In genomic region chr4:150007512-150007911, GRCh38 we compare ENCODE assay signal across 19 cellular contexts.
DNase-seq lines count a peak whose midpoint lies in the region; ATAC-seq and TF ChIP-seq lines count a peak whose summit lies in the region.
"Had no signal": no experiment of that assay in that cellular context is flagged by ENCODE, and none has a peak within 500 bp of the region (broad histone marks: within the 10 kb centered on the region; RNA-seq: fewer than 3 reads in every experiment).

No MANE protein-coding gene starts in this region.

- peak; percentile 58 for DNase-seq in Daoy (ENCODE audit: low read depth)
- DNase-seq in LHCN-M2 (ENCODE audit: low read depth) = peak; percentile 73
- peak; percentile 18 for DNase-seq in dedifferentiated amniotic fluid mesenchymal stem cell (ENCODE audit: extremely low spot score)
- no peak for DNase-seq in osteoblast (ENCODE audit: insufficient read length, low spot score, missing footprints)
- no peak for DNase-seq in HuH-7.5 (ENCODE audit: low spot score)
- DNase-seq in amniotic stem cell (lab: John Stamatoyannopoulos, UW) = no peak
- DNase-seq: activated CD4-positive, alpha-beta T cell treated with anti-CD3 and anti-CD28 coated beads, Interleukin-2, amount 50 U/mL, for 1 hour; activated T-cell treated with anti-CD3 and anti-CD28 coated beads, Interleukin-2, amount 50 U/mL, for 4 hours; adrenal gland; kidney; naive thymus-derived CD4-positive, alpha-beta T cell; NCI-H1694; NCI-H524; retina; stimulated activated CD4-positive, alpha-beta T cell treated with anti-CD3 and anti-CD28 coated beads, Interleukin-4, amount 100 ng/mL, for 4 hours; stimulated activated naive CD4-positive, alpha-beta T cell had no signal

- H2AFZ ChIP-seq in osteoblast (ENCODE audit: low read length) = no peak overlapping the region

- no peaks in the 10 kb centered on the region for H3K27me3 ChIP-seq in osteoblast (ENCODE audit: insufficient read depth, low read length)
- H3K27me3 ChIP-seq: adrenal gland had no signal

- no peak overlapping the region for H3K4me3 ChIP-seq in osteoblast (ENCODE audit: insufficient read depth, low read length)
- H3K4me3 ChIP-seq: adrenal gland had no signal

- H3K4me1 ChIP-seq in osteoblast (ENCODE audit: insufficient read depth, low read length) = peaks cover 62% of the 10 kb centered on the region

- no peak overlapping the region for H3K4me2 ChIP-seq in osteoblast (ENCODE audit: insufficient read depth, low read length)

- H3K79me2 ChIP-seq in osteoblast (ENCODE audit: insufficient read depth, low read length) = no peaks in the 10 kb centered on the region

- no peak for TF ChIP-seq CTCF in osteoblast (IDR thresholded peaks at IDR 0.05; ENCODE audit: extremely low read depth, low read depth, low read length)

- peak overlapping the region; percentile 32 for H3K27ac ChIP-seq in osteoblast (ENCODE audit: low read depth, low read length)
- H3K27ac ChIP-seq: adrenal gland, RWPE1 had no signal

- H3K36me3 ChIP-seq in osteoblast (ENCODE audit: insufficient read depth, low read length) = no peaks in the 10 kb centered on the region
- H3K36me3 ChIP-seq: adrenal gland had no signal

- H4K20me1 ChIP-seq in osteoblast (ENCODE audit: insufficient read depth, low read length) = no peaks in the 10 kb centered on the region

- ATAC-seq in HG03354 (IDR thresholded peaks at IDR 0.05; ENCODE audit: poor library complexity, severe bottlenecking, unreplicated experiment) = no peak
- no peak for ATAC-seq in HG03520 (IDR thresholded peaks at IDR 0.05; ENCODE audit: unreplicated experiment)
- ATAC-seq: activated T-cell treated with anti-CD3 and anti-CD28 coated beads, Interleukin-2, amount 50 U/mL, for 4 hours; naive thymus-derived CD4-positive, alpha-beta T cell had no signal

- H3K9me3 ChIP-seq in osteoblast (ENCODE audit: low read depth, low read length) = no peaks in the 10 kb centered on the region
- H3K9me3 ChIP-seq: adrenal gland had no signal

Comparison
In these comparisons a context has a peak if more than half of its experiments do, and no peak if none do; other contexts are left out.
1. DNase-seq: peak in Daoy (single experiment), LHCN-M2 (single experiment) and dedifferentiated amniotic fluid mesenchymal stem cell (single experiment); none in osteoblast (single experiment), HuH-7.5 (single experiment) and amniotic stem cell (single experiment).